In genomic region chr9:8468048-8468600, GRCh38 we compare ENCODE assay signal across 1 cellular context.
TF ChIP-seq lines count a peak whose summit lies in the region.

No MANE protein-coding gene starts in this region.

TF ChIP-seq in GM23338, 12 proteins besides CTCF, POLR2A, EP300 and RAD21 (continued from another document):
- no peak for TF ChIP-seq ZNF462 (CRISPR knock-in tag; IDR thresholded peaks at IDR 0.05)
- TF ChIP-seq NANOG (IDR thresholded peaks at IDR 0.05; ENCODE audit: borderline replicate concordance), result no peak
- TF ChIP-seq REST (IDR thresholded peaks at IDR 0.05; ENCODE audit: unreplicated experiment), result no peak
- TF ChIP-seq STAT1 (IDR thresholded peaks at IDR 0.05; ENCODE audit: unreplicated experiment), result no peak
- TF ChIP-seq POLR2AphosphoS5 (IDR thresholded peaks at IDR 0.05; ENCODE audit: low read depth), result no peak
- no peak for TF ChIP-seq EZH2phosphoT487 (IDR thresholded peaks at IDR 0.05; ENCODE audit: unreplicated experiment)
- TF ChIP-seq CREB1 (CRISPR knock-in tag; IDR thresholded peaks at IDR 0.05; ENCODE audit: low read depth), result no peak
